Comparison of ENCODE assay signal across 30 cellular contexts in the genomic region with DNA sequence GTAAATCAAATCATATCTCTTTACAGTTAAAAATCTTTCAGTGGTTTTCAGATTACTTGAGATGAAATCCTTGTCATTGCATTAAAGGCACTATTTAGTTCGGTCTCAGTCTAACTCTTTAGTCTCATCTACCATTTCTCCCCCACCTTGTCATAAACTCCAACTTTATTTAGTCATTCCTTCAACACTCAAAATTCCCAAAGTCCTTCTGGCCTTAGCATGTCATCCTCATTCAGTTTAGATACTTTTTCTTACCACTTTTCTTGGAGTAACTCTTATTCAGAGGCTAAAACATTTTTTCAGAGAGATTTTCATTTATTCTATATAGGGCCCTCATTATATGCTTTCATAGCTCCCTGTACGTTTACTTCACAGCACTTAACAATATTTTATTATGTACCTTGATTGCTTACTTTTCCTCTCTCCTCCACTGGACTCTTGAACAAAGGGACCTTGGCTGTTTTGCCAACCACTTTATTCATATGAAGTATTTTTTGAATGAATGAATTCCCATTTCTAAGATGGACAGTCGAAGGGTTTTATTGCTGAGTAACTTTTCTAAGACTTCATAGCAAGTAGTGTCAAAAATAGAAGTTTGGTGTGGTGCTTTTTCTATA. TPM values are rescaled to one million over a fixed set of nuclear protein-coding genes. Genes with fewer than 3 reads are reported as not detected.
DNase-seq lines count a peak whose midpoint lies in the region; ATAC-seq and TF ChIP-seq lines count a peak whose summit lies in the region.
"Had no signal": no experiment of that assay in that cellular context is flagged by ENCODE, and none has a peak within 500 bp of the region (broad histone marks: within the 10 kb centered on the region; RNA-seq: fewer than 3 reads in every experiment).

No MANE protein-coding gene starts in this region.

- intact Hi-C loops in CD4-positive, alpha-beta memory T cell (cut with micrococcal nuclease) = loop anchor here (5.0 kb wide), 1 partner anchor 1504 kb away; the partner anchor contains the start of gene RXYLT1
- intact Hi-C loops in naive thymus-derived CD4-positive, alpha-beta T cell (cut with micrococcal nuclease) = loop anchor here in 1 of 2 donors (1.0 kb wide), 1 partner anchor 11 kb away; no protein-coding TSS in a partner anchor
- intact Hi-C loops in colonic mucosa (cut with DNase I) = no loop called here

- H3K9me3 ChIP-seq in CD4-positive, alpha-beta memory T cell (ENCODE audit: control insufficient read depth in 1 of 2, low read length in 2 of 2) = no peaks in the 10 kb centered on the region
- no peaks in the 10 kb centered on the region for H3K9me3 ChIP-seq in T-helper 17 cell (ENCODE audit: control insufficient read depth, low read length, poor library complexity, severe bottlenecking)
- no peaks in the 10 kb centered on the region for H3K9me3 ChIP-seq in naive thymus-derived CD4-positive, alpha-beta T cell (ENCODE audit: control insufficient read depth in 2 of 3, low read length in 3 of 3)
- no peaks in the 10 kb centered on the region for H3K9me3 ChIP-seq in colonic mucosa
- H3K9me3 ChIP-seq: ascending aorta, HAP-1, upper lobe of right lung had no signal

- DNase-seq in activated T-cell treated with anti-CD3 and anti-CD28 coated beads, Interleukin-2, amount 50 U/mL, for 24 hours = no peak
- DNase-seq in activated T-cell treated with anti-CD3 and anti-CD28 coated beads, Interleukin-2, amount 50 U/mL, for 1 hour = no peak
- DNase-seq in CD4-positive, alpha-beta memory T cell = no peak
- DNase-seq in T-helper 17 cell (no peak), AG20443 (ENCODE audit: low spot score) (no peak), colonic mucosa (no peak), endothelial cell (ENCODE audit: low spot score) (no peak)
- DNase-seq in naive thymus-derived CD4-positive, alpha-beta T cell = no peak
- DNase-seq: activated CD4-positive, alpha-beta T cell treated with anti-CD3 and anti-CD28 coated beads, Interleukin-2, amount 50 U/mL, for 4 hours; activated CD8-positive, alpha-beta memory T cell treated with anti-CD3 and anti-CD28 coated beads, Interleukin-2, amount 50 U/mL, for 48 hours; activated naive CD4-positive, alpha-beta T cell treated with Interleukin-2 at 50 U/mL for 16 hours; caudate nucleus; dermis blood vessel endothelial cell; EL; NCI-H1092 treated with DMSO at 0.1 percent for 48 hours; NCI-H2029; NCI-H226; NCI-H82; nucleus accumbens; RPMI8226; stimulated activated CD4-positive, alpha-beta T cell treated with anti-CD3 and anti-CD28 coated beads, Interleukin-1b, Interleukin-23, amount 100 ng/mL, for 48 hours; substantia nigra; upper lobe of right lung had no signal

- H3K4me3 Mint-ChIP-seq in activated T-cell treated with anti-CD3 and anti-CD28 coated beads, Interleukin-2, amount 50 U/mL, for 24 hours = no peak overlapping the region
- peak overlapping the region; percentile 24 to 72 (median 44) for H3K4me3 Mint-ChIP-seq in CD4-positive, alpha-beta memory T cell
- H3K4me3 Mint-ChIP-seq in T-helper 17 cell (peak overlapping the region; percentile 31), endothelial cell (ENCODE audit: unreplicated experiment) (no peak overlapping the region)
- peak overlapping the region; percentile 16 to 77 (median 53) for H3K4me3 Mint-ChIP-seq in naive thymus-derived CD4-positive, alpha-beta T cell
- H3K4me3 Mint-ChIP-seq: T-helper 2 cell treated with Interferon-gamma antibody and Interleukin-4, amounts not matched to agents 5 μg/mL and 100 μg/mL, for 36 hours had no signal

- H3K9ac ChIP-seq in colonic mucosa (ENCODE audit: low read depth in 2 of 2, low read length in 2 of 2) = no peak overlapping the region
- H3K9ac ChIP-seq: BLaER1 had no signal

- no peak overlapping the region for H3K27ac ChIP-seq in CD4-positive, alpha-beta memory T cell (ENCODE audit: low read depth, low read length)
- no peak overlapping the region for H3K27ac ChIP-seq in naive thymus-derived CD4-positive, alpha-beta T cell (ENCODE audit: low read depth, low read length)
- H3K27ac ChIP-seq in colonic mucosa = no peak overlapping the region
- H3K27ac ChIP-seq: BLaER1, epithelial cell of prostate, SK-N-MC, skin epidermis, upper lobe of right lung had no signal

- H3K4me1 Mint-ChIP-seq in activated T-cell treated with anti-CD3 and anti-CD28 coated beads, Interleukin-2, amount 50 U/mL, for 24 hours (ENCODE audit: low read depth) = peaks cover 85% of the 10 kb centered on the region
- peaks cover 73 to 88% (median 82%) of the 10 kb centered on the region in 4 donors for H3K4me1 Mint-ChIP-seq in CD4-positive, alpha-beta memory T cell
- H3K4me1 Mint-ChIP-seq in T-helper 17 cell = peaks cover 62% of the 10 kb centered on the region
- H3K4me1 Mint-ChIP-seq in naive thymus-derived CD4-positive, alpha-beta T cell = peaks cover 68 to 95% (median 92%) of the 10 kb centered on the region in 7 donors
- H3K4me1 Mint-ChIP-seq in endothelial cell (ENCODE audit: unreplicated experiment) = peaks cover 29% of the 10 kb centered on the region

- no peak overlapping the region for H3K4me3 ChIP-seq in CD4-positive, alpha-beta memory T cell (ENCODE audit: low read length in 2 of 2)
- H3K4me3 ChIP-seq in naive thymus-derived CD4-positive, alpha-beta T cell (ENCODE audit: low read length) = no peak overlapping the region
- no peak overlapping the region for H3K4me3 ChIP-seq in colonic mucosa
- H3K4me3 ChIP-seq: ascending aorta, BLaER1, HAP-1, SK-N-MC, skin epidermis, upper lobe of right lung had no signal

- no peak for ATAC-seq in T-helper 17 cell
- ATAC-seq in naive thymus-derived CD4-positive, alpha-beta T cell = no peak
- ATAC-seq: upper lobe of right lung had no signal

- H3K27me3 ChIP-seq in CD4-positive, alpha-beta memory T cell (ENCODE audit: insufficient read depth, low read length) = no peaks in the 10 kb centered on the region
- H3K27me3 ChIP-seq in naive thymus-derived CD4-positive, alpha-beta T cell (ENCODE audit: control insufficient read depth in 2 of 2, insufficient read depth in 2 of 2, low read length in 2 of 2) = no peaks in the 10 kb centered on the region
- no peaks in the 10 kb centered on the region for H3K27me3 ChIP-seq in colonic mucosa
- H3K27me3 ChIP-seq: ascending aorta, BLaER1, upper lobe of right lung had no signal

- H3K4me1 ChIP-seq in CD4-positive, alpha-beta memory T cell (ENCODE audit: insufficient read depth, low read length) = peaks cover 95% of the 10 kb centered on the region
- peaks cover 36 to 41% of the 10 kb centered on the region in 2 donors for H3K4me1 ChIP-seq in naive thymus-derived CD4-positive, alpha-beta T cell (ENCODE audit: control insufficient read depth in 2 of 2, insufficient read depth in 2 of 2, low read length in 2 of 2)
- H3K4me1 ChIP-seq in colonic mucosa = no peaks in the 10 kb centered on the region
- H3K4me1 ChIP-seq: BLaER1 had no signal

- TF ChIP-seq CTCF in colonic mucosa (IDR thresholded peaks at IDR 0.05) (no peak), endothelial cell (IDR thresholded peaks at IDR 0.05; ENCODE audit: unreplicated experiment) (no peak)

- no peaks in the 10 kb centered on the region for H3K27me3 Mint-ChIP-seq in activated T-cell treated with anti-CD3 and anti-CD28 coated beads, Interleukin-2, amount 50 U/mL, for 24 hours
- no peaks in the 10 kb centered on the region for H3K27me3 Mint-ChIP-seq in CD4-positive, alpha-beta memory T cell
- H3K27me3 Mint-ChIP-seq in T-helper 17 cell = no peaks in the 10 kb centered on the region
- H3K27me3 Mint-ChIP-seq in naive thymus-derived CD4-positive, alpha-beta T cell = no peaks in the 10 kb centered on the region
- no peaks in the 10 kb centered on the region for H3K27me3 Mint-ChIP-seq in endothelial cell (ENCODE audit: unreplicated experiment)

- H3K9me3 Mint-ChIP-seq in activated T-cell treated with anti-CD3 and anti-CD28 coated beads, Interleukin-2, amount 50 U/mL, for 24 hours = no peaks in the 10 kb centered on the region
- no peaks in the 10 kb centered on the region for H3K9me3 Mint-ChIP-seq in CD4-positive, alpha-beta memory T cell
- H3K9me3 Mint-ChIP-seq in naive thymus-derived CD4-positive, alpha-beta T cell = peaks cover 0 to 4% (median 0%) of the 10 kb centered on the region in 11 donors
- no peaks in the 10 kb centered on the region for H3K9me3 Mint-ChIP-seq in endothelial cell (ENCODE audit: unreplicated experiment)
- H3K9me3 Mint-ChIP-seq: T-helper 2 cell treated with Interferon-gamma antibody and Interleukin-4, amounts not matched to agents 5 μg/mL and 100 μg/mL, for 36 hours had no signal

- CTCF ChIA-PET in CD4-positive, alpha-beta memory T cell (lab: Charles Lee; ENCODE audit: partially characterized antibody) = interaction anchor here (1.1 kb wide), 1 partner anchor 13 kb away, joined by 3 read pairs; the partner anchor contains the start of gene USP15
- CTCF ChIA-PET in naive thymus-derived CD4-positive, alpha-beta T cell (lab: Charles Lee) = interaction anchor here (0.6 kb wide), 1 partner anchor 164 kb away, joined by 3 read pairs; no protein-coding TSS in a partner anchor

- H3K27ac Mint-ChIP-seq in activated T-cell treated with anti-CD3 and anti-CD28 coated beads, Interleukin-2, amount 50 U/mL, for 24 hours = peak overlapping the region; percentile 6
- peak overlapping the region in 2 of 7 donors; percentile 0 to 14 for H3K27ac Mint-ChIP-seq in CD4-positive, alpha-beta memory T cell
- H3K27ac Mint-ChIP-seq in T-helper 17 cell (peak overlapping the region; percentile 39), endothelial cell (ENCODE audit: unreplicated experiment) (no peak overlapping the region)
- peak overlapping the region in 7 of 9 donors; percentile 18 to 63 (median 39) for H3K27ac Mint-ChIP-seq in naive thymus-derived CD4-positive, alpha-beta T cell
- H3K27ac Mint-ChIP-seq: T-helper 2 cell treated with Interferon-gamma antibody and Interleukin-4, amounts not matched to agents 5 μg/mL and 100 μg/mL, for 36 hours had no signal

- H3K36me3 ChIP-seq in CD4-positive, alpha-beta memory T cell (ENCODE audit: insufficient read depth, low read length) = no peaks in the 10 kb centered on the region
- H3K36me3 ChIP-seq in naive thymus-derived CD4-positive, alpha-beta T cell (ENCODE audit: control insufficient read depth in 2 of 3, insufficient read depth in 3 of 3, low read length in 3 of 3) = no peaks in the 10 kb centered on the region
- H3K36me3 ChIP-seq in colonic mucosa = no peaks in the 10 kb centered on the region
- H3K36me3 ChIP-seq: ascending aorta, HAP-1, upper lobe of right lung had no signal

- POLR2A ChIA-PET in CD4-positive, alpha-beta memory T cell (lab: Charles Lee; ENCODE audit: partially characterized antibody) = no interaction called here
- POLR2A ChIA-PET in naive thymus-derived CD4-positive, alpha-beta T cell (lab: Charles Lee) = no interaction called here

- peaks cover 45% of the 10 kb centered on the region for H3K36me3 Mint-ChIP-seq in activated T-cell treated with anti-CD3 and anti-CD28 coated beads, Interleukin-2, amount 50 U/mL, for 24 hours (ENCODE audit: low read depth)
- peaks cover 0 to 11% of the 10 kb centered on the region in 2 donors for H3K36me3 Mint-ChIP-seq in CD4-positive, alpha-beta memory T cell
- H3K36me3 Mint-ChIP-seq in T-helper 17 cell (ENCODE audit: low read depth) (no peaks in the 10 kb centered on the region), endothelial cell (ENCODE audit: low read depth, unreplicated experiment) (no peaks in the 10 kb centered on the region)
- peaks cover 0 to 15% (median 6%) of the 10 kb centered on the region in 5 donors for H3K36me3 Mint-ChIP-seq in naive thymus-derived CD4-positive, alpha-beta T cell

RNA-seq across cellular contexts. Expression of gene USP15, which starts 12.8 kb away (rescaled TPM):
- total RNA-seq in CD4-positive, alpha-beta memory T cell = 100 to 1,000 TPM; 150 to 156 TPM
- 10 to 100 TPM; 79.1 to 87.4 TPM for polyA plus RNA-seq in CD4-positive, alpha-beta memory T cell
- total RNA-seq in T-helper 17 cell (100 to 1,000 TPM; 186 to 222 TPM), colonic mucosa (10 to 100 TPM; 50.3 to 63.0 TPM), endothelial cell (ENCODE audit: unreplicated experiment) (98.2 TPM)
- 100 to 1,000 TPM; 156 to 224 (median 180) TPM for total RNA-seq in naive thymus-derived CD4-positive, alpha-beta T cell
- polyA plus RNA-seq in naive thymus-derived CD4-positive, alpha-beta T cell = 100 to 1,000 TPM in 1 of 2 donors, 10 to 100 TPM in 1; 72.5 to 102 TPM

Comparison
In these comparisons a context has a peak if more than half of its experiments do, and no peak if none do; other contexts are left out.
1. H3K4me3 Mint-ChIP-seq: peak in CD4-positive, alpha-beta memory T cell (8 of 8), T-helper 17 cell (single experiment) and naive thymus-derived CD4-positive, alpha-beta T cell (10 of 10); none in activated T-cell treated with anti-CD3 and anti-CD28 coated beads, Interleukin-2, amount 50 U/mL, for 24 hours (single experiment) and endothelial cell (single experiment).